ENCODE assay signal across 9 cellular contexts in the genomic region with DNA sequence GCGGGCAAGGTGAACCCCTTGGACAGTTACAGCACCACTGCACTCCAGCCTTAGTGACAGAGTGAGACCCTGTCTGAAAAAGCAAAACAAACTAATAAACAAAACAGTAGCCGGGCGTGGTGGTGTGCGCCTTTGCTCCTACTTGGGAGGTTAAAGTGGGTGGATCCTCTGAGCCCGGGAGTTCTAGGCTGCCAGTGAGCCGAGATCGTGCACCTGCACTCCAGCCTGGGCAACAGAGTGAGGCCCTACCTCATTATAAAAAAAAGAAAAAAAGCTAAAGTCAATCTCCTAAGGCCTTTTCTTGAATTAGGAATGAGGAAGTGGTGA. TPM values are rescaled to one million over a fixed set of nuclear protein-coding genes. Genes with fewer than 3 reads are reported as not detected.
DNase-seq lines count a peak whose midpoint lies in the region; ATAC-seq and TF ChIP-seq lines count a peak whose summit lies in the region.
"Had no signal": no experiment of that assay in that cellular context is flagged by ENCODE, and none has a peak within 500 bp of the region (broad histone marks: within the 10 kb centered on the region; RNA-seq: fewer than 3 reads in every experiment).

No MANE protein-coding gene starts in this region.

- peak overlapping the region; percentile 71 for H3K4me3 ChIP-seq in coronary artery

- DNase-seq in coronary artery (ENCODE audit: low spot score) (no peak), renal cortical epithelial cell (ENCODE audit: low read depth) (peak; percentile 23), NCI-H2196 (lab: John Stamatoyannopoulos, UW; ENCODE audit: unreplicated experiment) (no peak), 8988T (no peak)
- DNase-seq: mesendoderm had no signal

- ATAC-seq in GM19035 (IDR thresholded peaks at IDR 0.05; ENCODE audit: unreplicated experiment), result peak; percentile 33
- ATAC-seq in HG03432 (IDR thresholded peaks at IDR 0.05; ENCODE audit: unreplicated experiment), result peak; percentile 30
- ATAC-seq in HG03025 (IDR thresholded peaks at IDR 0.05; ENCODE audit: low FRiP score, unreplicated experiment), result no peak
- no peak for ATAC-seq in GM18858 (IDR thresholded peaks at IDR 0.05; ENCODE audit: unreplicated experiment)

- H3K27ac ChIP-seq in coronary artery, result peak overlapping the region; percentile 73 to 83

- TF ChIP-seq CTCF in coronary artery (IDR thresholded peaks at IDR 0.05), result no peak

RNA-seq across cellular contexts. Expression of a gene that starts 24.7 kb away (rescaled TPM):
- total RNA-seq in renal cortical epithelial cell, result 67.6 and 149 TPM in 2 replicates

Comparison
In these comparisons a context has a peak if more than half of its experiments do, and no peak if none do; other contexts are left out.
1. ATAC-seq: peak in GM19035 (single experiment) and HG03432 (single experiment); none in HG03025 (single experiment) and GM18858 (single experiment).